In genomic region chr3:124373524-124373923, GRCh38 we compare ENCODE assay signal across 21 cellular contexts.
DNase-seq lines count a peak whose midpoint lies in the region; ATAC-seq, FAIRE-seq and TF ChIP-seq lines count a peak whose summit lies in the region.
"Had no signal": no experiment of that assay in that cellular context is flagged by ENCODE, and none has a peak within 500 bp of the region (broad histone marks: within the 10 kb centered on the region; RNA-seq: fewer than 3 reads in every experiment).

No MANE protein-coding gene starts in this region.

- no peak overlapping the region for H3K4me3 ChIP-seq in OCI-LY3 (ENCODE audit: low read length)
- H3K4me3 ChIP-seq in gastrocnemius medialis = no peak overlapping the region
- H3K4me3 ChIP-seq: ascending aorta, SK-N-MC, uterus had no signal

- peak; percentile 82 for FAIRE-seq in GM12892 (lab: Jason Lieb, UNC)
- FAIRE-seq: colon, HTR-8/SVneo had no signal

- H3K27ac ChIP-seq in OCI-LY3 (ENCODE audit: low read length) (peak overlapping the region; percentile 67; the same call in 1 of the 2 replicates), gastrocnemius medialis (no peak overlapping the region)
- H3K27ac ChIP-seq: SK-N-MC, uterus had no signal

- intact Hi-C loops in gastrocnemius medialis (cut with DNase I; ENCODE audit: low total_unique reads) = no loop called here

- in situ Hi-C loops in gastrocnemius medialis (cut with MboI; ENCODE audit: low sequenced_read_pairs in 4 of 4) = no loop called here

- ATAC-seq in GM18909 (IDR thresholded peaks at IDR 0.05; ENCODE audit: poor library complexity, unreplicated experiment) (peak; percentile 65), HG02884 (IDR thresholded peaks at IDR 0.05; ENCODE audit: unreplicated experiment) (peak; percentile 86), HG03025 (IDR thresholded peaks at IDR 0.05; ENCODE audit: low FRiP score, unreplicated experiment) (no peak), gastrocnemius medialis (no peak)
- ATAC-seq: activated CD8-positive, alpha-beta T cell treated with anti-CD3 and anti-CD28 coated beads, Interleukin-2, amount 10 ng/mL, durations not matched to agents 7 days and 5 days; Panc1 had no signal

- peak overlapping the region; percentile 57 for H2AFZ ChIP-seq in OCI-LY3 (ENCODE audit: low read depth, low read length)

- H3K9ac ChIP-seq in OCI-LY3 (ENCODE audit: low read length) = no peak overlapping the region; the same call in 1 of the 2 replicates

- no peaks in the 10 kb centered on the region for H3K79me2 ChIP-seq in OCI-LY3 (ENCODE audit: low read length)

- TF ChIP-seq POLR2A in GM12892 (IDR thresholded peaks at IDR 0.05; ENCODE audit: low read depth, low read length) (no peak), gastrocnemius medialis (IDR thresholded peaks at IDR 0.05) (no peak)

- no peak for TF ChIP-seq CTCF in OCI-LY3 (IDR thresholded peaks at IDR 0.05; ENCODE audit: low read depth, low read length)
- no peak for TF ChIP-seq CTCF in gastrocnemius medialis (IDR thresholded peaks at IDR 0.05 in 4 of 5, conservative IDR thresholded peaks at IDR 0.05 in 1 of 5)

- H3K4me1 ChIP-seq in OCI-LY3 (ENCODE audit: low read length) (peaks cover 16% of the 10 kb centered on the region), gastrocnemius medialis (no peaks in the 10 kb centered on the region)
- H3K4me1 ChIP-seq: ascending aorta, uterus had no signal

- no peak for DNase-seq in GM12892 (ENCODE audit: insufficient read length)
- DNase-seq in NCI-H1048 (lab: John Stamatoyannopoulos, UW) = no peak
- no peak for DNase-seq in AML-193 (lab: John Stamatoyannopoulos, UW)
- DNase-seq in gastrocnemius medialis = no peak
- DNase-seq: activated CD8-positive, alpha-beta T cell treated with anti-CD3 and anti-CD28 coated beads, Interleukin-2, amount 10 ng/mL, durations not matched to agents 7 days and 5 days; activated effector memory CD4-positive, alpha-beta T cell treated with Interleukin-2 at 50 U/mL for 16 hours; glutamatergic neuron; HCEC 1CT; NCI-H1694; NCI-H510A; retina; uterus had no signal

- no peaks in the 10 kb centered on the region for H4K20me1 ChIP-seq in OCI-LY3 (ENCODE audit: insufficient read depth, low read length)

- H3K4me2 ChIP-seq in OCI-LY3 (ENCODE audit: low read length) = peak overlapping the region; percentile 16

- no peaks in the 10 kb centered on the region for H3K9me3 ChIP-seq in OCI-LY3 (ENCODE audit: insufficient read depth, low read length)
- H3K9me3 ChIP-seq in gastrocnemius medialis = no peaks in the 10 kb centered on the region
- H3K9me3 ChIP-seq: ascending aorta, uterus had no signal

- peaks cover 8% of the 10 kb centered on the region for H3K36me3 ChIP-seq in OCI-LY3 (replicated peaks; ENCODE audit: low read depth, low read length)
- no peaks in the 10 kb centered on the region for H3K36me3 ChIP-seq in gastrocnemius medialis
- H3K36me3 ChIP-seq: uterus had no signal

- no peaks in the 10 kb centered on the region for H3K27me3 ChIP-seq in OCI-LY3 (ENCODE audit: low read depth, low read length)
- no peaks in the 10 kb centered on the region for H3K27me3 ChIP-seq in gastrocnemius medialis
- H3K27me3 ChIP-seq: ascending aorta, uterus had no signal

Comparison
In these comparisons a context has a peak if more than half of its experiments do, and no peak if none do; other contexts are left out.
1. ATAC-seq: peak in GM18909 (single experiment) and HG02884 (single experiment); none in HG03025 (single experiment) and gastrocnemius medialis (0 of 2).